21 cellular contexts compared by ENCODE assay signal in genomic region chr1:168281603-168282002, GRCh38.
"Had no signal": no experiment of that assay in that cellular context is flagged by ENCODE, and none has a peak within 500 bp of the region (broad histone marks: within the 10 kb centered on the region; RNA-seq: fewer than 3 reads in every experiment).

No MANE protein-coding gene starts in this region.

- DNase-seq: IMR-90; Kasumi-1; MM.1S; NCI-H1092 treated with DMSO at 0.1 percent for 48 hours; NCI-H1436; NCI-H187 treated with DMSO at 0.1 percent for 48 hours; NCI-H2029 treated with DMSO at 0.1 percent for 48 hours; NCI-H2107; NCI-H2171 treated with DMSO at 0.1 percent for 48 hours; NCI-H345; NCI-H446 treated with DMSO at 0.1 percent for 48 hours; NCI-H510A treated with DMSO at 0.1 percent for 48 hours; NCI-H526; NK-92 treated with Interleukin-12 subunit alpha and Interleukin-12 subunit beta, amount 100 ng/mL, for 24 hours; PC-9; Peyer's patch; SHP77 treated with DMSO at 0.1 percent for 48 hours; SJCRH30 had no signal

- ATAC-seq: HepG2, Right ventricle myocardium inferior, SK-N-SH treated with all-trans-retinoic acid at 6 μM for 48 hours had no signal
